ENCODE assay signal across 21 cellular contexts in the genomic region with DNA sequence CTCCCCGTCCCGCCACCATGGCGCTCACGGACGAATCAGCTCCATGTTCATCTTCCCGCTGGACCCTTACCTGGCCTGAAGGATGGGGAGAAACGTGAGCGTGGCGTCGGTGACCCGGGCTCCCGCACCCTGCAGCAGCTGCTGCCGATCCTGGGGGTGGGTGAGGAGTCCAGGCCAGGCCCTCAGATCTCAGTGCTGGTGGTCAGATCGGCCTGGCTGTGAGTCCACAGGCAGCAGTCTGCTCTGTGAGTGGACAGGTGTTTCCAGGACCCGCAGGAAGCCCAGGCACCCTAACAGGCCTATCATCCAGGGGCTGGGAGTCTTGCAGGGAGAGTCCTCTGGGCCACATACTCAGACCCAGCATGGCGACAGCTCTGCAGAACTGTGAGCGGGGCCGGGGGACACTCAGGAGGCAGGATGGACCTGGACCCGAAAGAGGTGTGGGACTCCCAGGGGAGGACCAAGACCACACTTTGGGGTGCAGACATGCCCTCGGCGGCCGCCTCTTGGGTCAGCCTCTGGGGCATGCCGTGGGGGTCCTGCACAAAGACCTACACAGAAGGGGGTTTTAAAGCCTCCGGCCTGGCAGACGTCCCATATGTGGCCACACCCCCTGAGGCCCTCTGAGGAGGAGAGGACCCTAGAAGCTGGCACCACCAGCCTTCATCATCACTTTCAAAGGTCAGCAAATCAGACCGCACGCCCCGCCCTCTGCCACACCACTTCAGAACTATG. TPM values are rescaled to one million over a fixed set of nuclear protein-coding genes. Genes with fewer than 3 reads are reported as not detected.
DNase-seq lines count a peak whose midpoint lies in the region; ATAC-seq and TF ChIP-seq lines count a peak whose summit lies in the region.
"Had no signal": no experiment of that assay in that cellular context is flagged by ENCODE, and none has a peak within 500 bp of the region (broad histone marks: within the 10 kb centered on the region; RNA-seq: fewer than 3 reads in every experiment).

No MANE protein-coding gene starts in this region.

- H3K36me3 Mint-ChIP-seq in neural crest cell (ENCODE audit: low read depth): no peaks in the 10 kb centered on the region
- H3K36me3 Mint-ChIP-seq: CD4-positive, CD25-positive, alpha-beta regulatory T cell had no signal

- H3K4me1 Mint-ChIP-seq in neural crest cell: peaks cover 39% of the 10 kb centered on the region
- H3K4me1 Mint-ChIP-seq: CD4-positive, CD25-positive, alpha-beta regulatory T cell had no signal

- H3K27ac ChIP-seq in left ventricle myocardium inferior (replicated peaks): no peak overlapping the region
- no peak overlapping the region for H3K27ac ChIP-seq in right atrium auricular region
- H3K27ac ChIP-seq in RWPE2 (ENCODE audit: poor library complexity, severe bottlenecking): no peak overlapping the region
- no peak overlapping the region for H3K27ac ChIP-seq in aorta (ENCODE audit: low read depth in 1 of 2, low read length in 2 of 2)

- peak overlapping the region; percentile 35 for H3K27ac Mint-ChIP-seq in neural crest cell (ENCODE audit: unreplicated experiment)
- H3K27ac Mint-ChIP-seq: B cell; CD4-positive, CD25-positive, alpha-beta regulatory T cell; GM23338 had no signal

- peaks cover 33% of the 10 kb centered on the region for H3K27me3 ChIP-seq in left ventricle myocardium inferior (ENCODE audit: low read depth)
- no peaks in the 10 kb centered on the region for H3K27me3 ChIP-seq in right atrium auricular region
- H3K27me3 ChIP-seq in RWPE2 (ENCODE audit: insufficient read depth, poor library complexity, severe bottlenecking): no peaks in the 10 kb centered on the region
- no peaks in the 10 kb centered on the region for H3K27me3 ChIP-seq in aorta (ENCODE audit: control insufficient read depth in 1 of 2, insufficient read depth in 2 of 2, low read length in 1 of 2)
- H3K27me3 ChIP-seq: MG63 had no signal

- H3K9me3 ChIP-seq in left ventricle myocardium inferior (replicated peaks) (no peaks in the 10 kb centered on the region), right atrium auricular region (no peaks in the 10 kb centered on the region), RWPE2 (ENCODE audit: severe bottlenecking) (no peaks in the 10 kb centered on the region), aorta (ENCODE audit: control insufficient read depth, low read length) (no peaks in the 10 kb centered on the region)
- H3K9me3 ChIP-seq: MG63 had no signal

- no peaks in the 10 kb centered on the region for H3K9me3 Mint-ChIP-seq in neural crest cell

- DNase-seq in left ventricle myocardium inferior: peak; percentile 11
- DNase-seq in right atrium auricular region (ENCODE audit: low spot score): no peak
- DNase-seq in RWPE2 (ENCODE audit: low spot score): peak; percentile 53
- DNase-seq in neural crest cell (ENCODE audit: low read depth, low spot score): no peak
- peak; percentile 38 to 64 for DNase-seq in aorta
- DNase-seq in activated CD4-positive, alpha-beta T cell treated with anti-CD3 and anti-CD28 coated beads for 48 hours: no peak
- no peak for DNase-seq in HT-29 (ENCODE audit: low spot score)
- DNase-seq: CD4-positive, CD25-positive, alpha-beta regulatory T cell; EL; GF-D8; HCEC 1CT; MG63; NCI-H1417; NCI-H1694 treated with DMSO at 0.1 percent for 48 hours; NCI-H446 treated with DMSO at 0.1 percent for 48 hours; NCI-H526 treated with DMSO at 0.1 percent for 48 hours; PC-3; SIG-M5 had no signal

- intact Hi-C loops in left ventricle myocardium inferior (cut with micrococcal nuclease) (no loop called here), aorta (cut with DNase I) (no loop called here)

- H3K4me1 ChIP-seq in left ventricle myocardium inferior (no peaks in the 10 kb centered on the region), right atrium auricular region (no peaks in the 10 kb centered on the region), RWPE2 (ENCODE audit: insufficient read depth, poor library complexity, severe bottlenecking) (no peaks in the 10 kb centered on the region), aorta (ENCODE audit: control insufficient read depth in 1 of 2, insufficient read depth in 2 of 2, low read length in 2 of 2) (no peaks in the 10 kb centered on the region)

- no peaks in the 10 kb centered on the region for H3K27me3 Mint-ChIP-seq in neural crest cell (ENCODE audit: low read depth)
- H3K27me3 Mint-ChIP-seq: CD4-positive, CD25-positive, alpha-beta regulatory T cell had no signal

- TF ChIP-seq CTCF in left ventricle myocardium inferior (IDR thresholded peaks at IDR 0.05; ENCODE audit: borderline replicate concordance): no peak
- no peak for TF ChIP-seq CTCF in right atrium auricular region (IDR thresholded peaks at IDR 0.05)
- no peak for TF ChIP-seq CTCF in RWPE2 (IDR thresholded peaks at IDR 0.05; ENCODE audit: poor library complexity, severe bottlenecking)
- TF ChIP-seq CTCF in neural crest cell (conservative IDR thresholded peaks at IDR 0.05): no peak

- 93 to 96% methylated on average over 26 to 28 of the region's 28 CpGs for WGBS in aorta, 2 donors

- no peak for ATAC-seq in RWPE2 (ENCODE audit: low read depth)
- ATAC-seq in aorta (ENCODE audit: low FRiP score): no peak
- ATAC-seq: GM23338, K562, PC-3 had no signal

- H3K4me3 ChIP-seq in left ventricle myocardium inferior (no peak overlapping the region), right atrium auricular region (no peak overlapping the region), RWPE2 (ENCODE audit: severe bottlenecking) (no peak overlapping the region), aorta (ENCODE audit: low read length in 2 of 2) (no peak overlapping the region)
- H3K4me3 ChIP-seq: GM23338, K562, MG63 had no signal

- H3K36me3 ChIP-seq in left ventricle myocardium inferior (no peaks in the 10 kb centered on the region), right atrium auricular region (no peaks in the 10 kb centered on the region), RWPE2 (ENCODE audit: low read depth) (no peaks in the 10 kb centered on the region), aorta (ENCODE audit: control insufficient read depth in 1 of 2, insufficient read depth in 2 of 2, low read length in 1 of 2) (no peaks in the 10 kb centered on the region)
- H3K36me3 ChIP-seq: MG63 had no signal

- no peak overlapping the region for H3K4me3 Mint-ChIP-seq in neural crest cell
- H3K4me3 Mint-ChIP-seq: B cell; CD4-positive, CD25-positive, alpha-beta regulatory T cell; GM23338 had no signal

RNA-seq across cellular contexts. Expression of a gene that starts 27.2 kb away (rescaled TPM):
- total RNA-seq in left ventricle myocardium inferior: 0.74 TPM
- under 1 TPM; 0.56 to 0.83 TPM for total RNA-seq in right atrium auricular region
- total RNA-seq in neural crest cell: 0.52 and 0.58 TPM in 2 replicates
- 1 to 10 TPM; 1.9 to 5.2 TPM for total RNA-seq in aorta
- polyA plus RNA-seq in aorta: under 1 TPM; 0.38 to 0.54 TPM
- total RNA-seq in HT-29 (2014; rRNA removed; shearing (Covaris generic)): 0.29 and 0.33 TPM in 2 replicates

Comparison
In these comparisons a context has a peak if more than half of its experiments do, and no peak if none do; other contexts are left out.
1. DNase-seq: peak in left ventricle myocardium inferior (single experiment), RWPE2 (single experiment) and aorta (2 of 2); none in right atrium auricular region (single experiment), neural crest cell (single experiment), activated CD4-positive, alpha-beta T cell treated with anti-CD3 and anti-CD28 coated beads for 48 hours (single experiment) and HT-29 (single experiment).